Comparison of ENCODE assay signal across 9 cellular contexts in genomic region chr7:134593530-134594392, GRCh38.
DNase-seq lines count a peak whose midpoint lies in the region; ATAC-seq and TF ChIP-seq lines count a peak whose summit lies in the region.
"Had no signal": no experiment of that assay in that cellular context is flagged by ENCODE, and none has a peak within 500 bp of the region (broad histone marks: within the 10 kb centered on the region; RNA-seq: fewer than 3 reads in every experiment).

No MANE protein-coding gene starts in this region.

- ATAC-seq in GM18870 (IDR thresholded peaks at IDR 0.05; ENCODE audit: unreplicated experiment) = no peak

- TF ChIP-seq CTCF in AG10803 (conservative IDR thresholded peaks at IDR 0.05; ENCODE audit: low read length) (no peak), fibroblast of pulmonary artery (IDR thresholded peaks at IDR 0.05; ENCODE audit: low read length, missing control alignments) (no peak)

- DNase-seq in AG10803 (ENCODE audit: low read depth) (peak; percentile 92), SHP77 treated with DMSO at 0.1 percent for 48 hours (lab: John Stamatoyannopoulos, UW) (peak; percentile 2), fibroblast of pulmonary artery (ENCODE audit: low read depth) (peak; percentile 98), nucleus accumbens (lab: John Stamatoyannopoulos, UW) (peak in 54 of 56 donors; percentile 2 to 89 (median 70)), NCI-H1417 treated with DMSO at 0.1 percent for 48 hours (lab: John Stamatoyannopoulos, UW) (no peak), NCI-H2029 (lab: John Stamatoyannopoulos, UW) (no peak), iPS-NIHi7 (ENCODE audit: extremely low spot score) (no peak)
- DNase-seq: NCI-H2227 treated with DMSO at 0.1 percent for 48 hours had no signal

- H3K4me3 ChIP-seq in AG10803 (ENCODE audit: low read length) (no peak overlapping the region), fibroblast of pulmonary artery (replicated peaks; ENCODE audit: low read depth, low read length) (no peak overlapping the region)

Comparison
In these comparisons a context has a peak if more than half of its experiments do, and no peak if none do; other contexts are left out.
1. DNase-seq: peak in AG10803 (single experiment), SHP77 treated with DMSO at 0.1 percent for 48 hours (single experiment), fibroblast of pulmonary artery (single experiment) and nucleus accumbens (54 of 56); none in NCI-H1417 treated with DMSO at 0.1 percent for 48 hours (single experiment), NCI-H2029 (single experiment) and iPS-NIHi7 (single experiment).